Comparison of ENCODE assay signal across 17 cellular contexts in the genomic region with DNA sequence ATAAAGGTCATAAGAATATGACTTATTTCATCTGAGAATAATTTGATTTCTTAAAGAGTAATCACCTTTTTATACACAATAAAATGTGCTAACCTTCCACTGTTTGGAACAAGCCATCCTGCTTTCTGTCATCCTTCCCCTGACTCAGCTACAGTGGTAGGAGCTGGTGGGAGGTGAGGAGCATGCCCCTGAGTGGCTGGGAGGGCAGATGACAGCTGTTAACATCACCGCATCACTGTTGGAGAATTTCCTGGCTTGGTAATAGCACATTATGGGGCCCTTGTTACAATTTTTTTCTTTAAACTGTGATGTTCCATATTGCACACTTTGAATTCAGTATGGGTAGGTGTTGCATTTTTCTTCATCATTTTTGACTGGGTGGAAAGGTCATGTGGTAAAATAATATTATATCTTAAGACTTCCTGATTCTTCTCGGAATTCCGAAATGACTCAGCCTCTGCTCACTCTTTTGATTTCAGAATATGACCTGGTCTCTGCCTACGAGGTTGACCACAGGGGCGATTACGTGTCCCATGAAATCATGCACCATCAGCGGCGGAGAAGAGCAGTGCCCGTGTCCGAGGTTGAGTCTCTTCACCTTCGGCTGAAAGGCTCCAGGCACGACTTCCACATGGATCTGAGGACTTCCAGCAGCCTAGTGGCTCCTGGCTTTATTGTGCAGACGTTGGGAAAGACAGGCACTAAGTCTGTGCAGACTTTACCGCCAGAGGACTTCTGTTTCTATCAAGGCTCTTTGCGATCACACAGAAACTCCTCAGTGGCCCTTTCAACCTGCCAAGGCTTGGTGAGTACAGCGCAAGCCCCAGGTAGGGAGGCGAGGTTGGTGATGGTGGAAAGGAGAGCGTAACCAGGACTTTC. TPM values are rescaled to one million over a fixed set of nuclear protein-coding genes. Genes with fewer than 3 reads are reported as not detected.
DNase-seq lines count a peak whose midpoint lies in the region; ATAC-seq, FAIRE-seq and TF ChIP-seq lines count a peak whose summit lies in the region.
"Had no signal": no experiment of that assay in that cellular context is flagged by ENCODE, and none has a peak within 500 bp of the region (broad histone marks: within the 10 kb centered on the region; RNA-seq: fewer than 3 reads in every experiment).

No MANE protein-coding gene starts in this region.

- no peaks in the 10 kb centered on the region for H4K20me1 ChIP-seq in Karpas-422 (ENCODE audit: insufficient read depth, low read depth, low read length)

- peak; percentile 13 for DNase-seq in AG10803 (ENCODE audit: low read depth)
- peak; percentile 83 for DNase-seq in HTR-8/SVneo (ENCODE audit: insufficient read length, low spot score)
- no peak for DNase-seq in WTC11 (ENCODE audit: low spot score)
- peak; percentile 80 for DNase-seq in myocyte (ENCODE audit: low read depth)
- no peak for DNase-seq in Ammon's horn (ENCODE audit: low spot score)
- no peak for DNase-seq in occipital lobe (lab: John Stamatoyannopoulos, UW)
- DNase-seq in Karpas-422 = no peak
- DNase-seq: activated B cell treated with CpG ODN at 0.5 μM for 24 hours; Caco-2; hypothalamus; left ventricle myocardium superior; naive thymus-derived CD8-positive, alpha-beta T cell; NCI-H1105 treated with DMSO at 0.1 percent for 48 hours; testis had no signal

- no peaks in the 10 kb centered on the region for H3K27me3 ChIP-seq in Karpas-422 (ENCODE audit: low read length)
- H3K27me3 ChIP-seq: ascending aorta, testis had no signal

- H3K36me3 Mint-ChIP-seq in WTC11 = peaks cover 73% of the 10 kb centered on the region

- no peaks in the 10 kb centered on the region for H3K36me3 ChIP-seq in Karpas-422 (ENCODE audit: insufficient read depth, low read length)
- H3K36me3 ChIP-seq: ascending aorta had no signal

- no peaks in the 10 kb centered on the region for H3K9me3 ChIP-seq in Karpas-422 (ENCODE audit: low read length)
- H3K9me3 ChIP-seq: Caco-2, testis had no signal

- CTCF ChIA-PET in WTC11 (lab: Charles Lee) = interaction anchor here (1.5 kb wide), 1 partner anchor 147 kb away, joined by 3 read pairs; no protein-coding TSS in a partner anchor

- H3K4me1 ChIP-seq in Karpas-422 (ENCODE audit: low read length) = no peaks in the 10 kb centered on the region
- H3K4me1 ChIP-seq: Caco-2 had no signal

- H3K27me3 Mint-ChIP-seq in WTC11 (ENCODE audit: low read depth) = no peaks in the 10 kb centered on the region

- no peaks in the 10 kb centered on the region for H3K9me2 ChIP-seq in Karpas-422 (replicated peaks; ENCODE audit: insufficient read depth, low read length)

- peak overlapping the region; percentile 43; the same call in 1 of the 2 replicates for H3K27ac Mint-ChIP-seq in WTC11
- H3K27ac Mint-ChIP-seq: activated B cell treated with CpG ODN at 0.5 μM for 24 hours; naive thymus-derived CD8-positive, alpha-beta T cell had no signal

- no peak overlapping the region for H3K9ac ChIP-seq in Karpas-422 (ENCODE audit: low read length)

- no peak overlapping the region for H2AFZ ChIP-seq in Karpas-422 (ENCODE audit: low read length)

- POLR2A ChIA-PET in WTC11 (lab: Charles Lee) = no interaction called here

- ATAC-seq in WTC11 (no peak), HG03159 (IDR thresholded peaks at IDR 0.05; ENCODE audit: unreplicated experiment) (no peak)
- ATAC-seq: left ventricle myocardium superior; naive thymus-derived CD8-positive, alpha-beta T cell had no signal

- peaks cover 39% of the 10 kb centered on the region for H3K4me1 Mint-ChIP-seq in WTC11
- H3K4me1 Mint-ChIP-seq: activated B cell treated with CpG ODN at 0.5 μM for 24 hours had no signal

- no peak overlapping the region for H3K4me3 ChIP-seq in AG10803 (ENCODE audit: low read length)
- no peak overlapping the region for H3K4me3 ChIP-seq in Karpas-422 (ENCODE audit: low read length)
- H3K4me3 ChIP-seq: ascending aorta, testis had no signal

- no peaks in the 10 kb centered on the region for H3K79me2 ChIP-seq in Karpas-422 (ENCODE audit: low read length)

- FAIRE-seq in HTR-8/SVneo (lab: Jason Lieb, UNC) = peak; percentile 96

- H3K9me3 Mint-ChIP-seq in WTC11 = peaks cover 37% of the 10 kb centered on the region

- no peak for TF ChIP-seq CTCF in AG10803 (conservative IDR thresholded peaks at IDR 0.05; ENCODE audit: low read length)
- TF ChIP-seq CTCF in WTC11 (IDR thresholded peaks at IDR 0.05) = no peak

- no peak overlapping the region for H3K4me3 Mint-ChIP-seq in WTC11
- H3K4me3 Mint-ChIP-seq: activated B cell treated with CpG ODN at 0.5 μM for 24 hours; naive thymus-derived CD8-positive, alpha-beta T cell had no signal

- no peak overlapping the region for H3K27ac ChIP-seq in Karpas-422 (ENCODE audit: low read length)
- H3K27ac ChIP-seq: ascending aorta, testis had no signal

- H3K4me2 ChIP-seq in Karpas-422 (ENCODE audit: low read depth, low read length, poor library complexity, severe bottlenecking) = no peak overlapping the region

TF ChIP-seq in WTC11, 78 proteins besides CTCF, POLR2A, EP300 and RAD21:
- TF ChIP-seq ZNF416 (CRISPR knock-in tag; IDR thresholded peaks at IDR 0.05) (no peak), ZNF121 (CRISPR knock-in tag; IDR thresholded peaks at IDR 0.05) (no peak)

RNA-seq across cellular contexts. Expression of a gene that starts 5.8 kb away (rescaled TPM):
- 30.1 to 34.6 TPM (median 30.7 TPM) in 3 replicates for total RNA-seq in WTC11 (2021)
- total RNA-seq in myocyte = 0.75 and 1.7 TPM in 2 replicates
- polyA plus RNA-seq in myocyte (2012) = 3.8 TPM
- total RNA-seq in occipital lobe = 0.62 TPM
- not detected in 2 replicates for total RNA-seq in Karpas-422 (2014; rRNA removed; shearing (Covaris generic); ENCODE audit: low replicate concordance)
- total RNA-seq: activated B cell treated with CpG ODN at 0.5 μM for 24 hours; activated CD8-positive, alpha-beta memory T cell treated with anti-CD3 and anti-CD28 coated beads for 36 hours; left ventricle myocardium superior; naive thymus-derived CD8-positive, alpha-beta T cell had no signal
- polyA plus RNA-seq: naive thymus-derived CD8-positive, alpha-beta T cell had no signal

Comparison
In these comparisons a context has a peak if more than half of its experiments do, and no peak if none do; other contexts are left out.
1. DNase-seq: peak in AG10803 (single experiment), HTR-8/SVneo (single experiment) and myocyte (single experiment); none in WTC11 (single experiment), Ammon's horn (single experiment), occipital lobe (single experiment) and Karpas-422 (single experiment).
2. RNA of a gene that starts 5.8 kb away (total RNA-seq): 30.1 to 34.6 TPM in WTC11; 0.75 to 1.7 TPM in myocyte, 0.62 TPM in occipital lobe (single experiment) and not detected in Karpas-422; every median in the first group is over 10 times any median in the second.